8 cellular contexts compared by ENCODE assay signal in genomic region chr5:98840946-98841345, GRCh38.
"Had no signal": no experiment of that assay in that cellular context is flagged by ENCODE, and none has a peak within 500 bp of the region (broad histone marks: within the 10 kb centered on the region; RNA-seq: fewer than 3 reads in every experiment).

No MANE protein-coding gene starts in this region.

- H3K4me3 ChIP-seq: GM23338, HAP-1 had no signal

- H3K36me3 ChIP-seq: HAP-1 had no signal

- H3K27ac ChIP-seq: HL-60 had no signal

- H3K4me3 Mint-ChIP-seq: GM23338, HFFc6, IgD-negative memory B cell had no signal

- H3K27me3 Mint-ChIP-seq: IgD-negative memory B cell had no signal

- FAIRE-seq: H1, HepG2 had no signal

- H3K27ac Mint-ChIP-seq: GM23338, HFFc6, IgD-negative memory B cell had no signal

- H3K4me1 Mint-ChIP-seq: GM23338 had no signal

- DNase-seq: H7, HFFc6 had no signal
